15 cellular contexts compared by ENCODE assay signal in the genomic region with DNA sequence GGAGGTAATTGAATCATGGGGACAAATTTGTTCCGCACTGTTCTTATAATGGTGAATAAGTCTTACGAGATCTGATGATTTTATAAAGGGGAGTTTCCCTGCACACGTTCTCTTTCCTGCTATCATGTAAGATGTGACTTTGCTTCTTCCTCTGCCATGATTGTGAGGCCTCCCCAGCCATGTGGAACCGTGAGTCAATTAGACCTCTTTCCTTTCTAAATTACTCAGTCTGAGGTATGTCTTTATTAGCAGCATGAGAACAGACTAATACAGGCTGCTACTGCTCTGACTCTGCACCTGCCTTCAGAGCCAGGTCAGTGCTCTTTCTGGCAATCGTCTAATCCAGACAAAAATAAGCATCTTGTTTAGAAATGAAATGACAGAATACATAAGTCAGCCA.
A peak's percentile ranks its signal among the peaks of the same experiment; 100 is the strongest.
DNase-seq lines count a peak whose midpoint lies in the region; ATAC-seq lines count a peak whose summit lies in the region.
"Had no signal": no experiment of that assay in that cellular context is flagged by ENCODE, and none has a peak within 500 bp of the region (broad histone marks: within the 10 kb centered on the region; RNA-seq: fewer than 3 reads in every experiment).

No MANE protein-coding gene starts in this region.

- ATAC-seq in GM18870 (IDR thresholded peaks at IDR 0.05; ENCODE audit: unreplicated experiment) = peak; percentile 90
- ATAC-seq in HG02623 (IDR thresholded peaks at IDR 0.05; ENCODE audit: unreplicated experiment) = peak; percentile 77
- ATAC-seq in HG03378 (IDR thresholded peaks at IDR 0.05; ENCODE audit: unreplicated experiment) = peak; percentile 75
- ATAC-seq: naive thymus-derived CD8-positive, alpha-beta T cell; PC-3 had no signal

- DNase-seq in kidney tubule cell (ENCODE audit: low spot score) (peak; percentile 80), HuH-7.5 (ENCODE audit: low spot score) (no peak), mesenteric fat pad (ENCODE audit: low spot score) (no peak), DMS 273 (lab: John Stamatoyannopoulos, UW; ENCODE audit: unreplicated experiment) (no peak)
- no peak for DNase-seq in activated naive CD4-positive, alpha-beta T cell treated with anti-CD3 and anti-CD28 coated beads, Interleukin-2, amount 50 U/mL, for 16 hours
- DNase-seq: activated CD4-positive, alpha-beta T cell treated with anti-CD3 and anti-CD28 coated beads, Interleukin-2, amount 10 ng/mL, durations not matched to agents 24 days and 14 days; dermis blood vessel endothelial cell; mammary epithelial cell; naive thymus-derived CD8-positive, alpha-beta T cell; NCI-H526 treated with DMSO at 0.1 percent for 48 hours; PC-3; stimulated activated naive CD4-positive, alpha-beta T cell had no signal
